ENCODE assay signal across 8 cellular contexts in genomic region chr17:21286771-21287702, GRCh38. TPM values are rescaled to one million over a fixed set of nuclear protein-coding genes. Genes with fewer than 3 reads are reported as not detected.
DNase-seq lines count a peak whose midpoint lies in the region; ATAC-seq, FAIRE-seq and TF ChIP-seq lines count a peak whose summit lies in the region.

No MANE protein-coding gene starts in this region.

- CTCF ChIA-PET in HEK293 (lab: Yijun Ruan, JAX): interaction anchor here (0.6 to 3.7 kb wide), 10 partner anchors 8 to 226 kb away, joined by 3 to 24 read pairs (median 4); no protein-coding TSS in a partner anchor

- 8 to 35% (median 21%) methylated on average over 9 of the region's 9 CpGs for WGBS in small intestine, 3 donors

- peak; percentile 66 for DNase-seq in activated CD4-positive, alpha-beta T cell treated with anti-CD3 and anti-CD28 coated beads, Interleukin-2, amount 10 ng/mL, durations not matched to agents 24 days and 14 days
- DNase-seq in fibroblast of the aortic adventitia (ENCODE audit: low read depth): no peak
- DNase-seq in small intestine: peak; percentile 95
- no peak for DNase-seq in NOMO-1 treated with dmso at 0.1 percent for 144 hours (lab: John Stamatoyannopoulos, UW; ENCODE audit: unreplicated experiment)
- no peak for DNase-seq in retina

- intact Hi-C loops in activated CD4-positive, alpha-beta T cell treated with anti-CD3 and anti-CD28 coated beads, Interleukin-2, amount 10 ng/mL, durations not matched to agents 24 days and 14 days (cut with micrococcal nuclease): loop anchor here (1.0 kb wide), 2 partner anchors 34 to 73 kb away; partner anchors contain the start of genes NATD1 and TMEM11

- H3K4me3 Mint-ChIP-seq in activated CD4-positive, alpha-beta T cell treated with anti-CD3 and anti-CD28 coated beads, Interleukin-2, amount 10 ng/mL, durations not matched to agents 24 days and 14 days: peak overlapping the region; percentile 100

- peaks cover 2% of the 10 kb centered on the region for H3K27me3 Mint-ChIP-seq in activated CD4-positive, alpha-beta T cell treated with anti-CD3 and anti-CD28 coated beads, Interleukin-2, amount 10 ng/mL, durations not matched to agents 24 days and 14 days

- H3K36me3 ChIP-seq in HEK293 (ENCODE audit: control insufficient read depth in 2 of 2, insufficient read depth in 1 of 2, low read length in 2 of 2) (peaks cover 7 to 37% of the 10 kb centered on the region in 2 experiments; a peak in 2 of 3 replicates), small intestine (ENCODE audit: control insufficient read depth in 2 of 2, insufficient read depth in 2 of 2, low read length in 2 of 2) (peaks cover 0 to 3% of the 10 kb centered on the region in 2 donors)

- H3K27me3 ChIP-seq in small intestine (ENCODE audit: control insufficient read depth in 2 of 2, insufficient read depth in 2 of 2, low read length in 2 of 2): no peaks in the 10 kb centered on the region

- no peaks in the 10 kb centered on the region for H3K9me3 Mint-ChIP-seq in activated CD4-positive, alpha-beta T cell treated with anti-CD3 and anti-CD28 coated beads, Interleukin-2, amount 10 ng/mL, durations not matched to agents 24 days and 14 days

- H3K27ac ChIP-seq in HEK293 (ENCODE audit: extremely low read depth, low read depth, low read length) (peak overlapping the region; percentile 70; the same call in 1 of the 2 replicates), small intestine (ENCODE audit: low read depth in 1 of 2, low read length in 1 of 2) (peak overlapping the region; percentile 91 to 92)

- H3K4me1 Mint-ChIP-seq in activated CD4-positive, alpha-beta T cell treated with anti-CD3 and anti-CD28 coated beads, Interleukin-2, amount 10 ng/mL, durations not matched to agents 24 days and 14 days: peaks cover 34% of the 10 kb centered on the region

- H3K4me3 ChIP-seq in HEK293 (ENCODE audit: low read depth, low read length): peak overlapping the region; percentile 68
- H3K4me3 ChIP-seq in fibroblast of the aortic adventitia (ENCODE audit: low read depth, low read length): peak overlapping the region; percentile 95
- H3K4me3 ChIP-seq in small intestine (ENCODE audit: low read depth in 1 of 2, low read length in 2 of 2): peak overlapping the region in 1 of 2 donors; percentile 95

- ATAC-seq in GM21825 (IDR thresholded peaks at IDR 0.05; ENCODE audit: unreplicated experiment): no peak
- ATAC-seq in HG02870 (IDR thresholded peaks at IDR 0.05; ENCODE audit: unreplicated experiment): no peak

- POLR2A ChIA-PET in HEK293 (lab: Yijun Ruan, JAX): interaction anchor here (0.5 to 4.1 kb wide), 10 partner anchors 9 to 264 kb away, joined by 3 to 42 read pairs (median 4); partner anchors contain the start of gene NATD1

- H3K9me3 ChIP-seq in HEK293 (ENCODE audit: control insufficient read depth, insufficient read depth, low read depth, low read length): no peaks in the 10 kb centered on the region
- H3K9me3 ChIP-seq in small intestine (ENCODE audit: control insufficient read depth, low read depth): no peaks in the 10 kb centered on the region

- FAIRE-seq in small intestine (lab: Jason Lieb, UNC): no peak

- H3K27ac Mint-ChIP-seq in activated CD4-positive, alpha-beta T cell treated with anti-CD3 and anti-CD28 coated beads, Interleukin-2, amount 10 ng/mL, durations not matched to agents 24 days and 14 days: peak overlapping the region; percentile 94

- peaks cover 45% of the 10 kb centered on the region for H3K36me3 Mint-ChIP-seq in activated CD4-positive, alpha-beta T cell treated with anti-CD3 and anti-CD28 coated beads, Interleukin-2, amount 10 ng/mL, durations not matched to agents 24 days and 14 days (ENCODE audit: low read depth)

- H3K4me1 ChIP-seq in HEK293 (ENCODE audit: control insufficient read depth, insufficient read depth, low read length): peaks cover 23% of the 10 kb centered on the region
- H3K4me1 ChIP-seq in small intestine (ENCODE audit: control insufficient read depth in 2 of 2, insufficient read depth in 1 of 2, low read depth in 1 of 2, low read length in 1 of 2): peaks cover 9 to 15% of the 10 kb centered on the region in 2 donors

- no peak for TF ChIP-seq CTCF in HEK293 (tag by site-specific recombination; IDR thresholded peaks at IDR 0.05)
- no peak for TF ChIP-seq CTCF in fibroblast of the aortic adventitia (IDR thresholded peaks at IDR 0.05; ENCODE audit: insufficient read depth, low read length)

TF ChIP-seq in HEK293, 187 proteins besides CTCF, POLR2A, EP300 and RAD21:
- TF ChIP-seq ZNF664 (tag by site-specific recombination; IDR thresholded peaks at IDR 0.05) (peak; percentile 89), ZNF214 (tag by site-specific recombination; IDR thresholded peaks at IDR 0.05; ENCODE audit: borderline replicate concordance) (no peak)

RNA-seq across cellular contexts. Expression of gene MAP2K3, which starts 2.5 kb away (rescaled TPM):
- 159 and 166 TPM in 2 replicates for total RNA-seq in activated CD4-positive, alpha-beta T cell treated with anti-CD3 and anti-CD28 coated beads, Interleukin-2, amount 10 ng/mL, durations not matched to agents 24 days and 14 days
- total RNA-seq in fibroblast of the aortic adventitia (ENCODE audit: low replicate concordance): 22.9 and 24.5 TPM in 2 replicates
- polyA plus RNA-seq in small intestine: 10 to 100 TPM; 49.7 to 98.2 (median 97.8) TPM

RNA-seq across cellular contexts. Expression of gene NATD1, which starts 33.8 kb away (rescaled TPM):
- total RNA-seq in activated CD4-positive, alpha-beta T cell treated with anti-CD3 and anti-CD28 coated beads, Interleukin-2, amount 10 ng/mL, durations not matched to agents 24 days and 14 days: 1.1 TPM in 2 replicates
- 3.1 and 4.4 TPM in 2 replicates for total RNA-seq in fibroblast of the aortic adventitia (ENCODE audit: low replicate concordance)
- polyA plus RNA-seq in small intestine: 1 to 10 TPM; 2.4 to 2.9 (median 2.8) TPM

Comparison
In these comparisons a context has a peak if more than half of its experiments do, and no peak if none do; other contexts are left out.
1. DNase-seq: peak in activated CD4-positive, alpha-beta T cell treated with anti-CD3 and anti-CD28 coated beads, Interleukin-2, amount 10 ng/mL, durations not matched to agents 24 days and 14 days (single experiment) and small intestine (single experiment); none in fibroblast of the aortic adventitia (single experiment), NOMO-1 treated with dmso at 0.1 percent for 144 hours (single experiment) and retina (single experiment).